Comparison of ENCODE assay signal across 19 cellular contexts in the genomic region with DNA sequence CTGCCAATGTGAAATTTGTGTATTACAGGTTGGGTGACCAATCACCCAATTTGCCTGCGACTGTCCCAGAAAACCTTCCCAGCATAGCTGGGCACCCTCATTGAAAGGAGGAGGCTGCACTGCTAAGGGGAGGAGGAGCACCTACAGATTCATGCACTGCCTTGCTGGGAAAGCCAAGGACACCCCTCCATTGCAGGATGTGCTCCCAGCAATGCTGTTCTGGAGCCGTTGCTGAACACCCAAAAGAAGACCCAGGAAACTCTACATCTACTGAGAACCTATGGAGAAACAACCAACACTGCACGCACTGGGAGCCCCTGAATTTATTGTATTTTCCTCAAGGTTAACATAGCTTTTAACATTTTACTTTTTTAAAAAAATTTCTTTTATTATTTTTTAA.
"Had no signal": no experiment of that assay in that cellular context is flagged by ENCODE, and none has a peak within 500 bp of the region (broad histone marks: within the 10 kb centered on the region; RNA-seq: fewer than 3 reads in every experiment).

No MANE protein-coding gene starts in this region.

- H2AFZ ChIP-seq: hepatocyte had no signal

- H3K9me3 ChIP-seq: mucosa of descending colon, neutrophil, sigmoid colon, stomach, thoracic aorta, transverse colon had no signal

- H3K4me3 ChIP-seq: hepatocyte, mucosa of descending colon, sigmoid colon, skin epidermis, stomach, thoracic aorta, transverse colon had no signal

- H3K27me3 ChIP-seq: hepatocyte, neutrophil, sigmoid colon, stomach, transverse colon had no signal

- H3K36me3 ChIP-seq: neutrophil, sigmoid colon, thoracic aorta, transverse colon had no signal

- ATAC-seq: naive thymus-derived CD8-positive, alpha-beta T cell had no signal

- H3K4me2 ChIP-seq: hepatocyte had no signal

- FAIRE-seq: colon had no signal

- H3K4me1 ChIP-seq: transverse colon had no signal

- H3K4me3 Mint-ChIP-seq: naive thymus-derived CD8-positive, alpha-beta T cell had no signal

- H3K36me3 Mint-ChIP-seq: naive thymus-derived CD8-positive, alpha-beta T cell had no signal

- H3K27ac Mint-ChIP-seq: naive thymus-derived CD8-positive, alpha-beta T cell had no signal

- H3K79me2 ChIP-seq: hepatocyte had no signal

- H3K27ac ChIP-seq: hepatocyte, neutrophil, skin epidermis, thoracic aorta, transverse colon had no signal

- DNase-seq: dermis blood vessel endothelial cell; erythroblast; foreskin melanocyte; left colon; mammary epithelial cell; mucosa of descending colon; naive thymus-derived CD8-positive, alpha-beta T cell; posterior cingulate gyrus; sigmoid colon; stimulated activated CD4-positive, alpha-beta T cell treated with anti-CD3 and anti-CD28 coated beads, Interleukin-12 subunit alpha, Interleukin-12 subunit beta, amount 100 ng/mL, for 4 hours; stimulated activated naive CD4-positive, alpha-beta T cell; stomach; substantia nigra; transverse colon had no signal

- H3K9me3 Mint-ChIP-seq: naive thymus-derived CD8-positive, alpha-beta T cell had no signal

- H3K27me3 Mint-ChIP-seq: naive thymus-derived CD8-positive, alpha-beta T cell had no signal
